24 cellular contexts compared by ENCODE assay signal in the genomic region with DNA sequence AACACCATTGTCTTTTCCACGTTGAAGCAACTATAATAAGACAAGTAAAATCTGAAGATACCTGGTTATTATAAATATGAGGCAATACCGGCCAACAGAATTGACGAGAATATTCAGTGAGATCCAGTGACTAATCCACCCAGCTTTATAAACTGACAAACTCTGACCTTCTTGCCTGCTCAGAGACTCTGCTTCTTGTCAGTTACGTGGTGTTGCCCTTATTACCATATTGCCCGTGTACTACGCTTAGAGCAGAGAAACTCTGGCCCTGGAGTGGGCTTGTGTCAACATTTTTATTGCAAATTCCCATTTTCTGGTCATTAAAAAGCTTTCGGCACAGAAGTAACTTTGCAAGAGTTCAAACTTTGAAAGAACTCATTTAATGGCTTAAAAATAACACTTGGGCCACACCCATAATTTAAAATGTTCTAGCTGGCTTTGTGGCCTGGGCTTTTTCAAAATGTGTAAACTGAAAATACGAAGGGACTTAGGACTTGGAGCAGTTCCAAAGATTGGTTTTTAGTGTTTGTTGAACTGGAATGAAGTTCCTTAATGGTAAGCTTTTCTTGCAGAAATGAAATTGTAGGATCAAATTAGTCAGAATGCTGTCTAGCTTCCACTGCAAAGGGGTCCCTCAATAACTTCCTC.
DNase-seq lines count a peak whose midpoint lies in the region; ATAC-seq and TF ChIP-seq lines count a peak whose summit lies in the region.
"Had no signal": no experiment of that assay in that cellular context is flagged by ENCODE, and none has a peak within 500 bp of the region (broad histone marks: within the 10 kb centered on the region; RNA-seq: fewer than 3 reads in every experiment).

No MANE protein-coding gene starts in this region.

- H3K27me3 Mint-ChIP-seq in dendritic cell treated with granulocyte-macrophage colony-stimulating factor and Interleukin-4, amounts not matched to agents 40 ng/mL and 50 ng/mL, for 4 days: no peaks in the 10 kb centered on the region
- H3K27me3 Mint-ChIP-seq: activated B cell treated with CpG ODN at 0.5 μM for 24 hours; activated naive CD8-positive, alpha-beta T cell treated with anti-CD3 and anti-CD28 coated beads for 36 hours; CD4-positive, CD25-positive, alpha-beta regulatory T cell; naive B cell had no signal

- DNase-seq in NOMO-1 (lab: John Stamatoyannopoulos, UW; ENCODE audit: unreplicated experiment in 2 of 2) (peak; percentile 7 to 8), NOMO-1 treated with dmso at 0.1 percent for 144 hours (lab: John Stamatoyannopoulos, UW; ENCODE audit: unreplicated experiment) (no peak), mucosa of descending colon (peak in 1 of 3 donors; percentile 33), vagina (ENCODE audit: extremely low spot score in 2 of 2) (no peak), spleen (no peak)
- DNase-seq: activated B cell treated with CpG ODN at 0.5 μM for 24 hours; activated naive CD8-positive, alpha-beta T cell treated with anti-CD3 and anti-CD28 coated beads for 36 hours; CD4-positive, CD25-positive, alpha-beta regulatory T cell; DMS53; effector CD8-positive, alpha-beta T cell; foreskin keratinocyte; H7; KBM-7; left ventricle myocardium inferior; naive B cell; SHP77; stimulated activated naive CD8-positive, alpha-beta T cell treated with anti-CD3 and anti-CD28 coated beads, Interleukin-15, Interleukin-2, amounts not matched to agents 100 U/mL and 50 U/mL, for 24 hours; T-cell had no signal

- peak overlapping the region; percentile 41 for H3K27ac Mint-ChIP-seq in dendritic cell treated with granulocyte-macrophage colony-stimulating factor and Interleukin-4, amounts not matched to agents 40 ng/mL and 50 ng/mL, for 4 days
- H3K27ac Mint-ChIP-seq: activated B cell treated with CpG ODN at 0.5 μM for 24 hours; activated naive CD8-positive, alpha-beta T cell treated with anti-CD3 and anti-CD28 coated beads for 36 hours; CD4-positive, CD25-positive, alpha-beta regulatory T cell; T-cell had no signal

- ATAC-seq in mucosa of descending colon: peak; percentile 83
- no peak for ATAC-seq in HG02763 (IDR thresholded peaks at IDR 0.05; ENCODE audit: unreplicated experiment)
- ATAC-seq in HG02623 (IDR thresholded peaks at IDR 0.05; ENCODE audit: unreplicated experiment): no peak
- ATAC-seq: A549; foreskin keratinocyte; stimulated activated naive CD8-positive, alpha-beta T cell treated with anti-CD3 and anti-CD28 coated beads, Interleukin-15, Interleukin-2, amounts not matched to agents 100 U/mL and 50 U/mL, for 24 hours; T-cell had no signal

- no peak for TF ChIP-seq CTCF in mucosa of descending colon (IDR thresholded peaks at IDR 0.05)
- no peak for TF ChIP-seq CTCF in vagina (IDR thresholded peaks at IDR 0.05)
- no peak for TF ChIP-seq CTCF in spleen (IDR thresholded peaks at IDR 0.05 in 8 of 11, conservative IDR thresholded peaks at IDR 0.05 in 3 of 11)

- intact Hi-C loops in dendritic cell treated with granulocyte-macrophage colony-stimulating factor and Interleukin-4, amounts not matched to agents 40 ng/mL and 50 ng/mL, for 4 days (cut with micrococcal nuclease): no loop called here
- intact Hi-C loops in mucosa of descending colon (cut with DNase I, micrococcal nuclease) (no loop called here), vagina (cut with DNase I) (no loop called here), spleen (cut with DNase I; ENCODE audit: low total_unique reads) (no loop called here)

- H3K27me3 ChIP-seq in vagina (no peaks in the 10 kb centered on the region), spleen (replicated peaks in 1 of 7) (no peaks in the 10 kb centered on the region)
- H3K27me3 ChIP-seq: foreskin keratinocyte had no signal

- H3K9me3 ChIP-seq in mucosa of descending colon (no peaks in the 10 kb centered on the region), vagina (no peaks in the 10 kb centered on the region), spleen (no peaks in the 10 kb centered on the region)
- H3K9me3 ChIP-seq: A549, left ventricle myocardium inferior, prostate gland had no signal

- H3K4me1 Mint-ChIP-seq in dendritic cell treated with granulocyte-macrophage colony-stimulating factor and Interleukin-4, amounts not matched to agents 40 ng/mL and 50 ng/mL, for 4 days (ENCODE audit: low read depth): peaks cover 21% of the 10 kb centered on the region
- H3K4me1 Mint-ChIP-seq: activated naive CD8-positive, alpha-beta T cell treated with anti-CD3 and anti-CD28 coated beads for 36 hours; central memory CD8-positive, alpha-beta T cell; T-cell had no signal

- H3K9me3 Mint-ChIP-seq in dendritic cell treated with granulocyte-macrophage colony-stimulating factor and Interleukin-4, amounts not matched to agents 40 ng/mL and 50 ng/mL, for 4 days: no peaks in the 10 kb centered on the region
- H3K9me3 Mint-ChIP-seq: activated B cell treated with CpG ODN at 0.5 μM for 24 hours; activated naive CD8-positive, alpha-beta T cell treated with anti-CD3 and anti-CD28 coated beads for 36 hours; central memory CD8-positive, alpha-beta T cell; T-cell had no signal

- H3K27ac ChIP-seq in vagina (peak overlapping the region; percentile 61), spleen (peak overlapping the region in 1 of 8 donors; percentile 17)
- H3K27ac ChIP-seq: A549, foreskin keratinocyte, left ventricle myocardium inferior, prostate gland had no signal

- H3K4me3 ChIP-seq in mucosa of descending colon (no peak overlapping the region), vagina (no peak overlapping the region), spleen (no peak overlapping the region)
- H3K4me3 ChIP-seq: A549, left ventricle myocardium inferior, prostate gland had no signal

- 66 to 75% (median 74%) methylated on average over 8 of the region's 8 CpGs for WGBS in spleen, 5 donors

- H3K4me3 Mint-ChIP-seq in dendritic cell treated with granulocyte-macrophage colony-stimulating factor and Interleukin-4, amounts not matched to agents 40 ng/mL and 50 ng/mL, for 4 days: no peak overlapping the region
- H3K4me3 Mint-ChIP-seq: activated B cell treated with CpG ODN at 0.5 μM for 24 hours; activated naive CD8-positive, alpha-beta T cell treated with anti-CD3 and anti-CD28 coated beads for 36 hours; CD4-positive, CD25-positive, alpha-beta regulatory T cell; central memory CD8-positive, alpha-beta T cell; T-cell had no signal

- no peak for TF ChIP-seq POLR2A in vagina (IDR thresholded peaks at IDR 0.05)
- no peak for TF ChIP-seq POLR2A in spleen (IDR thresholded peaks at IDR 0.05)

- H3K4me1 ChIP-seq in mucosa of descending colon (ENCODE audit: low read depth) (peaks cover 11% of the 10 kb centered on the region), vagina (peaks cover 20% of the 10 kb centered on the region), spleen (peaks cover 0 to 5% (median 1%) of the 10 kb centered on the region in 6 donors)
- H3K4me1 ChIP-seq: A549, foreskin keratinocyte, left ventricle myocardium inferior, prostate gland had no signal

- H3K36me3 ChIP-seq in mucosa of descending colon (ENCODE audit: low read depth) (no peaks in the 10 kb centered on the region), vagina (no peaks in the 10 kb centered on the region), spleen (no peaks in the 10 kb centered on the region)
- H3K36me3 ChIP-seq: left ventricle myocardium inferior, prostate gland had no signal

- no peaks in the 10 kb centered on the region for H3K36me3 Mint-ChIP-seq in dendritic cell treated with granulocyte-macrophage colony-stimulating factor and Interleukin-4, amounts not matched to agents 40 ng/mL and 50 ng/mL, for 4 days (ENCODE audit: low read depth)
- H3K36me3 Mint-ChIP-seq: activated naive CD8-positive, alpha-beta T cell treated with anti-CD3 and anti-CD28 coated beads for 36 hours; CD4-positive, CD25-positive, alpha-beta regulatory T cell; T-cell had no signal

Comparison
In these comparisons a context has a peak if more than half of its experiments do, and no peak if none do; other contexts are left out.
1. DNase-seq: peak in NOMO-1 (2 of 2); none in NOMO-1 treated with dmso at 0.1 percent for 144 hours (single experiment), vagina (0 of 2) and spleen (single experiment).